ENCODE assay signal across 1 cellular context in the genomic region with DNA sequence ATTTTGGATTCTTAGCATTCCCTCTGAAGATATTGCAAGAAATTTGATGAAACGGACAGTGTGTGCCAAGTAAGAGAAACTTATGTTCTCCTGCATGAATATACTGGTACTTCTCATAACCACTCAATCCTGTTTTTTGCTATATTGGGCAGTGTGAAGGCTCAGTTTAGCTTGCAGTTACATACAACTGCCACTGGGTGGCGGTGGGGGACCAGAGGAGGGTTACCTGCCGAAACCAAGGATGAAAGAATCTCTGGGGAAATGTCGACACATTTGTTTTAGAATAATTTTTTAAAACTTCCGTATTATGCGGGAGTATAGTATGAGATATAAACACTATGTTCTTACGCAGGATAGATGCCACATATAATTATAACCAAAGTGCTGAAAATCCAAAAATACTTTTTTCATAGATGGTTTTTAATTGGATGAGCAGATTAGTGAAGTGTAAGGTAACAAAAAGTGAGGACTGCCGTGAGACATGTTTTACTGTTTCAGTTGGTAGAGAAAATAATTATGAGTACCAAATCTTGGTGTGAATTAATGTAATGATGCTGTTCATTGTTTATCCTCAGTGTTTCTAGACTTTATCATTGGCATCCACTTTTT.
TF ChIP-seq lines count a peak whose summit lies in the region.

No MANE protein-coding gene starts in this region.

TF ChIP-seq in HepG2, 621 proteins besides CTCF, POLR2A, EP300 and RAD21 (continued from another document and continues in another):
- TF ChIP-seq, protein P1, sequence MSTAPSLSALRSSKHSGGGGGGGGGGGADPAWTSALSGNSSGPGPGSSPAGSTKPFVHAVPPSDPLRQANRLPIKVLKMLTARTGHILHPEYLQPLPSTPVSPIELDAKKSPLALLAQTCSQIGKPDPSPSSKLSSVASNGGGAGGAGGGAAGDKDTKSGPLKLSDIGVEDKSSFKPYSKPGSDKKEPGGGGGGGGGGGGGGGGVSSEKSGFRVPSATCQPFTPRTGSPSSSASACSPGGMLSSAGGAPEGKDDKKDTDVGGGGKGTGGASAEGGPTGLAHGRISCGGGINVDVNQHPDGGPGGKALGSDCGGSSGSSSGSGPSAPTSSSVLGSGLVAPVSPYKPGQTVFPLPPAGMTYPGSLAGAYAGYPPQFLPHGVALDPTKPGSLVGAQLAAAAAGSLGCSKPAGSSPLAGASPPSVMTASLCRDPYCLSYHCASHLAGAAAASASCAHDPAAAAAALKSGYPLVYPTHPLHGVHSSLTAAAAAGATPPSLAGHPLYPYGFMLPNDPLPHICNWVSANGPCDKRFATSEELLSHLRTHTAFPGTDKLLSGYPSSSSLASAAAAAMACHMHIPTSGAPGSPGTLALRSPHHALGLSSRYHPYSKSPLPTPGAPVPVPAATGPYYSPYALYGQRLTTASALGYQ (CRISPR knock-in tag; IDR thresholded peaks at IDR 0.05): 0 out of 2 replicates have a peak, but pooled peaks have one; percentile 26
- TF ChIP-seq HNRNPUL1 (IDR thresholded peaks at IDR 0.05; ENCODE audit: low read depth, low read length): 0 out of 2 replicates have a peak, but pooled peaks have one; percentile 30
- TF ChIP-seq, protein P2, sequence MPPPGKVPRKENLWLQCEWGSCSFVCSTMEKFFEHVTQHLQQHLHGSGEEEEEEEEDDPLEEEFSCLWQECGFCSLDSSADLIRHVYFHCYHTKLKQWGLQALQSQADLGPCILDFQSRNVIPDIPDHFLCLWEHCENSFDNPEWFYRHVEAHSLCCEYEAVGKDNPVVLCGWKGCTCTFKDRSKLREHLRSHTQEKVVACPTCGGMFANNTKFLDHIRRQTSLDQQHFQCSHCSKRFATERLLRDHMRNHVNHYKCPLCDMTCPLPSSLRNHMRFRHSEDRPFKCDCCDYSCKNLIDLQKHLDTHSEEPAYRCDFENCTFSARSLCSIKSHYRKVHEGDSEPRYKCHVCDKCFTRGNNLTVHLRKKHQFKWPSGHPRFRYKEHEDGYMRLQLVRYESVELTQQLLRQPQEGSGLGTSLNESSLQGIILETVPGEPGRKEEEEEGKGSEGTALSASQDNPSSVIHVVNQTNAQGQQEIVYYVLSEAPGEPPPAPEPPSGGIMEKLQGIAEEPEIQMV (CRISPR knock-in tag; IDR thresholded peaks at IDR 0.05; ENCODE audit: low read depth): no peak
- TF ChIP-seq REPIN1 (CRISPR knock-in tag; IDR thresholded peaks at IDR 0.05; ENCODE audit: borderline replicate concordance, low read depth): peak; percentile 46; the same call in 1 of the 2 replicates
- TF ChIP-seq, protein P3, sequence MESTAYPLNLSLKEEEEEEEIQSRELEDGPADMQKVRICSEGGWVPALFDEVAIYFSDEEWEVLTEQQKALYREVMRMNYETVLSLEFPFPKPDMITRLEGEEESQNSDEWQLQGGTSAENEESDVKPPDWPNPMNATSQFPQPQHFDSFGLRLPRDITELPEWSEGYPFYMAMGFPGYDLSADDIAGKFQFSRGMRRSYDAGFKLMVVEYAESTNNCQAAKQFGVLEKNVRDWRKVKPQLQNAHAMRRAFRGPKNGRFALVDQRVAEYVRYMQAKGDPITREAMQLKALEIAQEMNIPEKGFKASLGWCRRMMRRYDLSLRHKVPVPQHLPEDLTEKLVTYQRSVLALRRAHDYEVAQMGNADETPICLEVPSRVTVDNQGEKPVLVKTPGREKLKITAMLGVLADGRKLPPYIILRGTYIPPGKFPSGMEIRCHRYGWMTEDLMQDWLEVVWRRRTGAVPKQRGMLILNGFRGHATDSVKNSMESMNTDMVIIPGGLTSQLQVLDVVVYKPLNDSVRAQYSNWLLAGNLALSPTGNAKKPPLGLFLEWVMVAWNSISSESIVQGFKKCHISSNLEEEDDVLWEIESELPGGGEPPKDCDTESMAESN (CRISPR knock-in tag; conservative IDR thresholded peaks at IDR 0.05): no peak
- peak; percentile 85 for TF ChIP-seq STAG1 (CRISPR knock-in tag; IDR thresholded peaks at IDR 0.05)
- 0 out of 2 replicates have a peak, but pooled peaks have one; percentile 43 for TF ChIP-seq IRF2 (CRISPR knock-in tag; IDR thresholded peaks at IDR 0.05)
- TF ChIP-seq, protein P4, sequence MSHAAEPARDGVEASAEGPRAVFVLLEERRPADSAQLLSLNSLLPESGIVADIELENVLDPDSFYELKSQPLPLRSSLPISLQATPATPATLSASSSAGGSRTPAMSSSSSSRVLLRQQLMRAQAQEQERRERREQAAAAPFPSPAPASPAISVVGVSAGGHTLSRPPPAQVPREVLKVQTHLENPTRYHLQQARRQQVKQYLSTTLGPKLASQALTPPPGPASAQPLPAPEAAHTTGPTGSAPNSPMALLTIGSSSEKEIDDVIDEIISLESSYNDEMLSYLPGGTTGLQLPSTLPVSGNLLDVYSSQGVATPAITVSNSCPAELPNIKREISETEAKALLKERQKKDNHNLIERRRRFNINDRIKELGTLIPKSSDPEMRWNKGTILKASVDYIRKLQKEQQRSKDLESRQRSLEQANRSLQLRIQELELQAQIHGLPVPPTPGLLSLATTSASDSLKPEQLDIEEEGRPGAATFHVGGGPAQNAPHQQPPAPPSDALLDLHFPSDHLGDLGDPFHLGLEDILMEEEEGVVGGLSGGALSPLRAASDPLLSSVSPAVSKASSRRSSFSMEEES (CRISPR knock-in tag; IDR thresholded peaks at IDR 0.05): 0 out of 2 replicates have a peak, but pooled peaks have one; percentile 26
- TF ChIP-seq, protein P5, sequence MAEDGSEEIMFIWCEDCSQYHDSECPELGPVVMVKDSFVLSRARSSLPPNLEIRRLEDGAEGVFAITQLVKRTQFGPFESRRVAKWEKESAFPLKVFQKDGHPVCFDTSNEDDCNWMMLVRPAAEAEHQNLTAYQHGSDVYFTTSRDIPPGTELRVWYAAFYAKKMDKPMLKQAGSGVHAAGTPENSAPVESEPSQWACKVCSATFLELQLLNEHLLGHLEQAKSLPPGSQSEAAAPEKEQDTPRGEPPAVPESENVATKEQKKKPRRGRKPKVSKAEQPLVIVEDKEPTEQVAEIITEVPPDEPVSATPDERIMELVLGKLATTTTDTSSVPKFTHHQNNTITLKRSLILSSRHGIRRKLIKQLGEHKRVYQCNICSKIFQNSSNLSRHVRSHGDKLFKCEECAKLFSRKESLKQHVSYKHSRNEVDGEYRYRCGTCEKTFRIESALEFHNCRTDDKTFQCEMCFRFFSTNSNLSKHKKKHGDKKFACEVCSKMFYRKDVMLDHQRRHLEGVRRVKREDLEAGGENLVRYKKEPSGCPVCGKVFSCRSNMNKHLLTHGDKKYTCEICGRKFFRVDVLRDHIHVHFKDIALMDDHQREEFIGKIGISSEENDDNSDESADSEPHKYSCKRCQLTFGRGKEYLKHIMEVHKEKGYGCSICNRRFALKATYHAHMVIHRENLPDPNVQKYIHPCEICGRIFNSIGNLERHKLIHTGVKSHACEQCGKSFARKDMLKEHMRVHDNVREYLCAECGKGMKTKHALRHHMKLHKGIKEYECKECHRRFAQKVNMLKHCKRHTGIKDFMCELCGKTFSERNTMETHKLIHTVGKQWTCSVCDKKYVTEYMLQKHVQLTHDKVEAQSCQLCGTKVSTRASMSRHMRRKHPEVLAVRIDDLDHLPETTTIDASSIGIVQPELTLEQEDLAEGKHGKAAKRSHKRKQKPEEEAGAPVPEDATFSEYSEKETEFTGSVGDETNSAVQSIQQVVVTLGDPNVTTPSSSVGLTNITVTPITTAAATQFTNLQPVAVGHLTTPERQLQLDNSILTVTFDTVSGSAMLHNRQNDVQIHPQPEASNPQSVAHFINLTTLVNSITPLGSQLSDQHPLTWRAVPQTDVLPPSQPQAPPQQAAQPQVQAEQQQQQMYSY (CRISPR knock-in tag; IDR thresholded peaks at IDR 0.05): no peak
- 0 out of 2 replicates have a peak, but pooled peaks have one; percentile 18 for TF ChIP-seq ZNF331 (CRISPR knock-in tag; IDR thresholded peaks at IDR 0.05)
- peak; percentile 38 for TF ChIP-seq ZEB1 (IDR thresholded peaks at IDR 0.05; ENCODE audit: insufficient replicate concordance, low read depth)
- TF ChIP-seq, protein P6, sequence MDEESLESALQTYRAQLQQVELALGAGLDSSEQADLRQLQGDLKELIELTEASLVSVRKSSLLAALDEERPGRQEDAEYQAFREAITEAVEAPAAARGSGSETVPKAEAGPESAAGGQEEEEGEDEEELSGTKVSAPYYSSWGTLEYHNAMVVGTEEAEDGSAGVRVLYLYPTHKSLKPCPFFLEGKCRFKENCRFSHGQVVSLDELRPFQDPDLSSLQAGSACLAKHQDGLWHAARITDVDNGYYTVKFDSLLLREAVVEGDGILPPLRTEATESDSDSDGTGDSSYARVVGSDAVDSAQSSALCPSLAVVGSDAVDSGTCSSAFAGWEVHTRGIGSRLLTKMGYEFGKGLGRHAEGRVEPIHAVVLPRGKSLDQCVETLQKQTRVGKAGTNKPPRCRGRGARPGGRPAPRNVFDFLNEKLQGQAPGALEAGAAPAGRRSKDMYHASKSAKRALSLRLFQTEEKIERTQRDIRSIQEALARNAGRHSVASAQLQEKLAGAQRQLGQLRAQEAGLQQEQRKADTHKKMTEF (CRISPR knock-in tag; IDR thresholded peaks at IDR 0.05): 0 out of 2 replicates have a peak, but pooled peaks have one; percentile 22
- TF ChIP-seq MTF2 (CRISPR knock-in tag; IDR thresholded peaks at IDR 0.05; ENCODE audit: borderline replicate concordance): no peak
- peak; percentile 80 for TF ChIP-seq SMC3 (IDR thresholded peaks at IDR 0.05; ENCODE audit: low read length)
- no peak for TF ChIP-seq MYC (CRISPR knock-in tag; IDR thresholded peaks at IDR 0.05; ENCODE audit: borderline replicate concordance)
- no peak for TF ChIP-seq KLF6 (CRISPR knock-in tag; IDR thresholded peaks at IDR 0.05)
- no peak for TF ChIP-seq SRSF1 (optimal IDR thresholded peaks at IDR 0.05; ENCODE audit: low read depth, low read length)
- TF ChIP-seq ARHGAP35 (CRISPR knock-in tag; IDR thresholded peaks at IDR 0.05; ENCODE audit: borderline replicate concordance): no peak
- TF ChIP-seq TEAD2 (CRISPR knock-in tag; IDR thresholded peaks at IDR 0.05): no peak
- TF ChIP-seq, protein P7, sequence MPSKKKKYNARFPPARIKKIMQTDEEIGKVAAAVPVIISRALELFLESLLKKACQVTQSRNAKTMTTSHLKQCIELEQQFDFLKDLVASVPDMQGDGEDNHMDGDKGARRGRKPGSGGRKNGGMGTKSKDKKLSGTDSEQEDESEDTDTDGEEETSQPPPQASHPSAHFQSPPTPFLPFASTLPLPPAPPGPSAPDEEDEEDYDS (CRISPR knock-in tag; IDR thresholded peaks at IDR 0.05): 0 out of 2 replicates have a peak, but pooled peaks have one; percentile 29
- TF ChIP-seq CBFB (CRISPR knock-in tag; IDR thresholded peaks at IDR 0.05): no peak
- TF ChIP-seq, protein P8, sequence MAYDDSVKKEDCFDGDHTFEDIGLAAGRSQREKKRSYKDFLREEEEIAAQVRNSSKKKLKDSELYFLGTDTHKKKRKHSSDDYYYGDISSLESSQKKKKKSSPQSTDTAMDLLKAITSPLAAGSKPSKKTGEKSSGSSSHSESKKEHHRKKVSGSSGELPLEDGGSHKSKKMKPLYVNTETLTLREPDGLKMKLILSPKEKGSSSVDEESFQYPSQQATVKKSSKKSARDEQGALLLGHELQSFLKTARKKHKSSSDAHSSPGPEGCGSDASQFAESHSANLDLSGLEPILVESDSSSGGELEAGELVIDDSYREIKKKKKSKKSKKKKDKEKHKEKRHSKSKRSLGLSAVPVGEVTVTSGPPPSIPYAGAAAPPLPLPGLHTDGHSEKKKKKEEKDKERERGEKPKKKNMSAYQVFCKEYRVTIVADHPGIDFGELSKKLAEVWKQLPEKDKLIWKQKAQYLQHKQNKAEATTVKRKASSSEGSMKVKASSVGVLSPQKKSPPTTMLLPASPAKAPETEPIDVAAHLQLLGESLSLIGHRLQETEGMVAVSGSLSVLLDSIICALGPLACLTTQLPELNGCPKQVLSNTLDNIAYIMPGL (CRISPR knock-in tag; IDR thresholded peaks at IDR 0.05; ENCODE audit: borderline replicate concordance in 1 of 2, low read depth in 1 of 2): 0 out of 4 replicates have a peak, but pooled peaks of 1 of the 2 experiments have one; percentile 34
- TF ChIP-seq, protein P9, sequence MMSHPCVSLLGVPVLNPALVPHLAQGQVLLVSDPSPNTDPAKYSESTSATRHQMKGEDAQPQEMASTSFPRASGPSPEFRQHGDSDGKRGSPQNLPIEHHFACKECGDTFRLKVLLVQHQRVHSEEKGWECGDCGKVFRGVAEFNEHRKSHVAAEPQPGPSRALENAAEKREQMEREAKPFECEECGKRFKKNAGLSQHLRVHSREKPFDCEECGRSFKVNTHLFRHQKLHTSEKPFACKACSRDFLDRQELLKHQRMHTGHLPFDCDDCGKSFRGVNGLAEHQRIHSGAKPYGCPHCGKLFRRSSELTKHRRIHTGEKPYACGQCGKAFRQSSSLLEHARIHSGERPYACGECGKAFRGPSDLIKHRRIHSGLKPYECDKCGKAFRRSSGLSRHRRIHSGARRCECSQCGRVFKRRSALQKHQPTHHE (CRISPR knock-in tag; IDR thresholded peaks at IDR 0.05; ENCODE audit: borderline replicate concordance): no peak
- TF ChIP-seq SAP130 (CRISPR knock-in tag; IDR thresholded peaks at IDR 0.05; ENCODE audit: low read depth): 0 out of 2 replicates have a peak, but pooled peaks have one; percentile 7
- no peak for TF ChIP-seq ZNF589 (CRISPR knock-in tag; conservative IDR thresholded peaks at IDR 0.05)
- no peak for TF ChIP-seq PTBP1 (IDR thresholded peaks at IDR 0.05; ENCODE audit: low read depth, low read length, poor library complexity, severe bottlenecking)
- TF ChIP-seq, protein P10, sequence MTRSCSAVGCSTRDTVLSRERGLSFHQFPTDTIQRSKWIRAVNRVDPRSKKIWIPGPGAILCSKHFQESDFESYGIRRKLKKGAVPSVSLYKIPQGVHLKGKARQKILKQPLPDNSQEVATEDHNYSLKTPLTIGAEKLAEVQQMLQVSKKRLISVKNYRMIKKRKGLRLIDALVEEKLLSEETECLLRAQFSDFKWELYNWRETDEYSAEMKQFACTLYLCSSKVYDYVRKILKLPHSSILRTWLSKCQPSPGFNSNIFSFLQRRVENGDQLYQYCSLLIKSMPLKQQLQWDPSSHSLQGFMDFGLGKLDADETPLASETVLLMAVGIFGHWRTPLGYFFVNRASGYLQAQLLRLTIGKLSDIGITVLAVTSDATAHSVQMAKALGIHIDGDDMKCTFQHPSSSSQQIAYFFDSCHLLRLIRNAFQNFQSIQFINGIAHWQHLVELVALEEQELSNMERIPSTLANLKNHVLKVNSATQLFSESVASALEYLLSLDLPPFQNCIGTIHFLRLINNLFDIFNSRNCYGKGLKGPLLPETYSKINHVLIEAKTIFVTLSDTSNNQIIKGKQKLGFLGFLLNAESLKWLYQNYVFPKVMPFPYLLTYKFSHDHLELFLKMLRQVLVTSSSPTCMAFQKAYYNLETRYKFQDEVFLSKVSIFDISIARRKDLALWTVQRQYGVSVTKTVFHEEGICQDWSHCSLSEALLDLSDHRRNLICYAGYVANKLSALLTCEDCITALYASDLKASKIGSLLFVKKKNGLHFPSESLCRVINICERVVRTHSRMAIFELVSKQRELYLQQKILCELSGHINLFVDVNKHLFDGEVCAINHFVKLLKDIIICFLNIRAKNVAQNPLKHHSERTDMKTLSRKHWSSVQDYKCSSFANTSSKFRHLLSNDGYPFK (CRISPR knock-in tag; IDR thresholded peaks at IDR 0.05; ENCODE audit: borderline replicate concordance): no peak
- TF ChIP-seq ZNF12 (CRISPR knock-in tag; IDR thresholded peaks at IDR 0.05): no peak
- 0 out of 2 replicates have a peak, but pooled peaks have one; percentile 32 for TF ChIP-seq THAP11 (CRISPR knock-in tag; IDR thresholded peaks at IDR 0.05)
- TF ChIP-seq, protein P11, sequence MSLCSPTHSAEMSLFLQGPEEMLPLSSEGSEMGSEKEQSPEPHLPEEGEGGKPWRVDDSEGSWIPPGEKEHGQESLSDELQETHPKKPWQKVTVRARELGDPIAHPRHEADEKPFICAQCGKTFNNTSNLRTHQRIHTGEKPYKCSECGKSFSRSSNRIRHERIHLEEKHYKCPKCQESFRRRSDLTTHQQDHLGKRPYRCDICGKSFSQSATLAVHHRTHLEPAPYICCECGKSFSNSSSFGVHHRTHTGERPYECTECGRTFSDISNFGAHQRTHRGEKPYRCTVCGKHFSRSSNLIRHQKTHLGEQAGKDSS (CRISPR knock-in tag; IDR thresholded peaks at IDR 0.05; ENCODE audit: borderline replicate concordance, low read depth): no peak
